Comparison of ENCODE assay signal across 8 cellular contexts in genomic region chr10:23448802-23449570, GRCh38. TPM values are rescaled to one million over a fixed set of nuclear protein-coding genes. Genes with fewer than 3 reads are reported as not detected.
DNase-seq lines count a peak whose midpoint lies in the region; ATAC-seq and TF ChIP-seq lines count a peak whose summit lies in the region.

No MANE protein-coding gene starts in this region.

- intact Hi-C loops in tibial artery (cut with DNase I; ENCODE audit: low total_unique reads): no loop called here
- intact Hi-C loops in esophagus muscularis mucosa (cut with DNase I): no loop called here

- no peaks in the 10 kb centered on the region for H4K20me1 ChIP-seq in DOHH2 (ENCODE audit: control insufficient read depth, insufficient read depth, low read depth, low read length)
- no peaks in the 10 kb centered on the region for H4K20me1 ChIP-seq in neural progenitor cell (ENCODE audit: low read depth)

- H3K9me2 ChIP-seq in DOHH2 (replicated peaks; ENCODE audit: control insufficient read depth, low read length): no peaks in the 10 kb centered on the region

- peaks cover 6% of the 10 kb centered on the region for H3K36me3 Mint-ChIP-seq in central memory CD8-positive, alpha-beta T cell (ENCODE audit: insufficient read depth)
- peaks cover 3% of the 10 kb centered on the region for H3K36me3 Mint-ChIP-seq in neural progenitor cell

- H3K9me3 Mint-ChIP-seq in central memory CD8-positive, alpha-beta T cell: no peaks in the 10 kb centered on the region
- no peaks in the 10 kb centered on the region for H3K9me3 Mint-ChIP-seq in neural progenitor cell

- peak overlapping the region; percentile 53 for H3K4me3 ChIP-seq in DOHH2 (ENCODE audit: low read length)
- no peak overlapping the region for H3K4me3 ChIP-seq in neural progenitor cell
- no peak overlapping the region for H3K4me3 ChIP-seq in tibial artery
- H3K4me3 ChIP-seq in esophagus muscularis mucosa: no peak overlapping the region

- DNase-seq in central memory CD8-positive, alpha-beta T cell (ENCODE audit: low spot score in 2 of 2): no peak
- DNase-seq in neural progenitor cell (ENCODE audit: low spot score) (no peak), tibial artery (no peak), esophagus muscularis mucosa (ENCODE audit: extremely low spot score) (no peak), SW480 (ENCODE audit: low spot score) (no peak)

- peak overlapping the region; percentile 18 for H3K4me3 Mint-ChIP-seq in central memory CD8-positive, alpha-beta T cell
- no peak overlapping the region for H3K4me3 Mint-ChIP-seq in neural progenitor cell

- H3K27me3 Mint-ChIP-seq in central memory CD8-positive, alpha-beta T cell: no peaks in the 10 kb centered on the region
- H3K27me3 Mint-ChIP-seq in neural progenitor cell (ENCODE audit: insufficient read depth, low read depth): peaks cover 2% of the 10 kb centered on the region

- H3F3A ChIP-seq in DOHH2 (ENCODE audit: control insufficient read depth, insufficient read depth) (peaks cover 37% of the 10 kb centered on the region), neural progenitor cell (ENCODE audit: low read depth) (no peaks in the 10 kb centered on the region)

- WGBS in esophagus muscularis mucosa: 83% methylated on average over 7 of the region's 7 CpGs

- no peak for TF ChIP-seq CTCF in DOHH2 (IDR thresholded peaks at IDR 0.05; ENCODE audit: low read depth, low read length, poor library complexity, severe bottlenecking)
- no peak for TF ChIP-seq CTCF in neural progenitor cell (IDR thresholded peaks at IDR 0.05)
- TF ChIP-seq CTCF in tibial artery (IDR thresholded peaks at IDR 0.05): no peak
- no peak for TF ChIP-seq CTCF in esophagus muscularis mucosa (IDR thresholded peaks at IDR 0.05)

- no peak overlapping the region for H2AFZ ChIP-seq in neural progenitor cell (replicated peaks)

- no peak for TF ChIP-seq POLR2A in esophagus muscularis mucosa (IDR thresholded peaks at IDR 0.05; ENCODE audit: low read depth)

- H3K27me3 ChIP-seq in DOHH2 (ENCODE audit: control insufficient read depth, low read length) (no peaks in the 10 kb centered on the region), neural progenitor cell (no peaks in the 10 kb centered on the region), tibial artery (no peaks in the 10 kb centered on the region), esophagus muscularis mucosa (no peaks in the 10 kb centered on the region)

- peak overlapping the region; percentile 81 for H3K4me2 ChIP-seq in DOHH2 (ENCODE audit: low read length)
- H3K4me2 ChIP-seq in neural progenitor cell: no peak overlapping the region

- TF ChIP-seq EP300 in esophagus muscularis mucosa (IDR thresholded peaks at IDR 0.05): no peak

- peaks cover 81% of the 10 kb centered on the region for H3K4me1 ChIP-seq in DOHH2 (ENCODE audit: control insufficient read depth, low read length)
- H3K4me1 ChIP-seq in neural progenitor cell: no peaks in the 10 kb centered on the region
- peaks cover 0 to 19% (median 0%) of the 10 kb centered on the region in 4 donors for H3K4me1 ChIP-seq in tibial artery
- peaks cover 16 to 38% (median 21%) of the 10 kb centered on the region in 4 donors for H3K4me1 ChIP-seq in esophagus muscularis mucosa

- H3K4me1 Mint-ChIP-seq in central memory CD8-positive, alpha-beta T cell: peaks cover 21% of the 10 kb centered on the region
- peaks cover 4% of the 10 kb centered on the region for H3K4me1 Mint-ChIP-seq in neural progenitor cell

- H3K36me3 ChIP-seq in DOHH2 (ENCODE audit: control insufficient read depth, low read length): no peaks in the 10 kb centered on the region
- no peaks in the 10 kb centered on the region for H3K36me3 ChIP-seq in neural progenitor cell
- peaks cover 1 to 18% (median 7%) of the 10 kb centered on the region in 3 donors for H3K36me3 ChIP-seq in tibial artery
- H3K36me3 ChIP-seq in esophagus muscularis mucosa: peaks cover 0 to 14% (median 4%) of the 10 kb centered on the region in 4 donors

- H3K79me2 ChIP-seq in DOHH2 (ENCODE audit: control insufficient read depth, low read length) (peaks cover 11% of the 10 kb centered on the region), neural progenitor cell (ENCODE audit: low read depth) (no peaks in the 10 kb centered on the region)

- 0 out of 2 replicates have a peak, but pooled peaks cover 4% of the 10 kb centered on the region for H3K9me3 ChIP-seq in DOHH2 (ENCODE audit: control insufficient read depth, insufficient read depth, low read length)
- H3K9me3 ChIP-seq in neural progenitor cell (ENCODE audit: low read depth): no peaks in the 10 kb centered on the region
- H3K9me3 ChIP-seq in tibial artery: no peaks in the 10 kb centered on the region
- no peaks in the 10 kb centered on the region for H3K9me3 ChIP-seq in esophagus muscularis mucosa

- peak; percentile 87 for ATAC-seq in GM19467 (IDR thresholded peaks at IDR 0.05; ENCODE audit: unreplicated experiment)
- peak; percentile 83 for ATAC-seq in HG03439 (IDR thresholded peaks at IDR 0.05; ENCODE audit: unreplicated experiment)
- peak; percentile 63 for ATAC-seq in central memory CD8-positive, alpha-beta T cell (replicated peaks; ENCODE audit: extremely low read depth, poor library complexity, severe bottlenecking)

- H3K9ac ChIP-seq in neural progenitor cell: no peak overlapping the region

- peak overlapping the region; percentile 29 for H3K27ac Mint-ChIP-seq in central memory CD8-positive, alpha-beta T cell (ENCODE audit: low read depth)
- H3K27ac Mint-ChIP-seq in neural progenitor cell: no peak overlapping the region

- H3K27ac ChIP-seq in DOHH2 (ENCODE audit: low read depth, low read length): peak overlapping the region; percentile 92
- no peak overlapping the region for H3K27ac ChIP-seq in neural progenitor cell
- H3K27ac ChIP-seq in tibial artery: no peak overlapping the region
- H3K27ac ChIP-seq in esophagus muscularis mucosa (replicated peaks in 1 of 4): no peak overlapping the region

RNA-seq across cellular contexts. Expression of gene OTUD1, which starts 10.1 kb away (rescaled TPM):
- 5.4 and 7.9 TPM in 2 replicates for total RNA-seq in neural progenitor cell (ENCODE audit: low replicate concordance)
- total RNA-seq in esophagus muscularis mucosa: 10 to 100 TPM in 3 of 4 donors, 1 to 10 TPM in 1; 9.3 to 19.1 (median 11.4) TPM
